ENCODE assay signal across 1 cellular context in genomic region chr16:65524231-65524630, GRCh38.
TF ChIP-seq lines count a peak whose summit lies in the region.

No MANE protein-coding gene starts in this region.

TF ChIP-seq in GM23338, 12 proteins besides CTCF, POLR2A, EP300 and RAD21 (continued from another document):
- no peak for TF ChIP-seq ZNF462 (CRISPR knock-in tag; IDR thresholded peaks at IDR 0.05)
- TF ChIP-seq ZNF114 (CRISPR knock-in tag; IDR thresholded peaks at IDR 0.05) = no peak
